ENCODE assay signal across 21 cellular contexts in genomic region chr1:227654858-227655752, GRCh38.
A peak's percentile ranks its signal among the peaks of the same experiment; 100 is the strongest.
DNase-seq lines count a peak whose midpoint lies in the region; ATAC-seq, FAIRE-seq and TF ChIP-seq lines count a peak whose summit lies in the region.
"Had no signal": no experiment of that assay in that cellular context is flagged by ENCODE, and none has a peak within 500 bp of the region (broad histone marks: within the 10 kb centered on the region; RNA-seq: fewer than 3 reads in every experiment).

No MANE protein-coding gene starts in this region.

- H4K20me1 ChIP-seq in OCI-LY7 (ENCODE audit: insufficient read depth, low read length) (no peaks in the 10 kb centered on the region), endothelial cell of umbilical vein (replicated peaks; ENCODE audit: control insufficient read depth, extremely low read depth, insufficient read depth, low read length) (no peaks in the 10 kb centered on the region)

- H3K79me2 ChIP-seq in OCI-LY7 (ENCODE audit: insufficient read depth, low read depth, low read length) = no peaks in the 10 kb centered on the region
- no peaks in the 10 kb centered on the region for H3K79me2 ChIP-seq in endothelial cell of umbilical vein (ENCODE audit: control insufficient read depth, insufficient read depth, low read length)

- peaks cover 93% of the 10 kb centered on the region for H3K9me3 ChIP-seq in OCI-LY7 (ENCODE audit: low read length)
- peaks cover 34% of the 10 kb centered on the region for H3K9me3 ChIP-seq in endothelial cell of umbilical vein (replicated peaks; ENCODE audit: control insufficient read depth, insufficient read depth, low read length)

- no peaks in the 10 kb centered on the region for H3K9me1 ChIP-seq in endothelial cell of umbilical vein (replicated peaks; ENCODE audit: control insufficient read depth, extremely low read depth, insufficient read depth, low read length)

- H3K27me3 ChIP-seq in endothelial cell of umbilical vein (ENCODE audit: control insufficient read depth in 2 of 2, insufficient read depth in 2 of 2, low read length in 2 of 2) = no peaks in the 10 kb centered on the region
- H3K27me3 ChIP-seq: heart right ventricle had no signal

- no peak for FAIRE-seq in endothelial cell of umbilical vein (lab: Jason Lieb, UNC)
- FAIRE-seq: bronchial epithelial cell, HTR-8/SVneo, keratinocyte had no signal

- no peaks in the 10 kb centered on the region for H3K9me2 ChIP-seq in OCI-LY7 (ENCODE audit: insufficient read depth, low read length)

- H2AFZ ChIP-seq in OCI-LY7 (ENCODE audit: low read length) (no peak overlapping the region), endothelial cell of umbilical vein (ENCODE audit: low read depth, low read length) (no peak overlapping the region)

- no peak for TF ChIP-seq POLR2A in endothelial cell of umbilical vein (IDR thresholded peaks at IDR 0.05; ENCODE audit: low read depth, low read length)

- DNase-seq in NCI-H82 (lab: John Stamatoyannopoulos, UW) (peak; percentile 12), NCI-H82 treated with DMSO at 0.1 percent for 48 hours (lab: John Stamatoyannopoulos, UW; ENCODE audit: unreplicated experiment) (no peak), OCI-LY7 (ENCODE audit: low spot score) (peak; percentile 10), endothelial cell of umbilical vein (ENCODE audit: low read depth, low spot score) (peak; percentile 2), LoVo (ENCODE audit: low spot score) (no peak), osteocyte (ENCODE audit: extremely low spot score, unreplicated experiment) (no peak), SKM-1 (lab: John Stamatoyannopoulos, UW; ENCODE audit: unreplicated experiment) (no peak)
- no peak for DNase-seq in stimulated activated naive B cell treated with anti-CD40 and anti-IgM and Interleukin-4, amounts not matched to agents 10 μg/mL and 1 μg/mL and 100 μg/mL, for 72 hours
- DNase-seq: activated CD4-positive, alpha-beta memory T cell treated with anti-CD3 and anti-CD28 coated beads for 36 hours; activated naive CD8-positive, alpha-beta T cell treated with anti-CD3 and anti-CD28 coated beads, Interleukin-2, amount 10 ng/mL, durations not matched to agents 7 days and 5 days; activated T-cell treated with anti-CD3 and anti-CD28 coated beads, Interleukin-2, amount 50 U/mL, for 48 hours; effector CD4-positive, alpha-beta T cell; heart right ventricle; HFFc6; NCI-H2171 treated with DMSO at 0.1 percent for 48 hours; NCI-H774; RPMI8226; stimulated activated naive CD8-positive, alpha-beta T cell treated with anti-CD3 and anti-CD28 coated beads, Interleukin-15, amount 100 ng/mL, for 72 hours had no signal

- H3K4me3 ChIP-seq in OCI-LY7 (ENCODE audit: low read depth, low read length, poor library complexity, severe bottlenecking) (no peak overlapping the region), endothelial cell of umbilical vein (replicated peaks in 1 of 3; ENCODE audit: insufficient read depth in 1 of 3, low read depth in 1 of 3, low read length in 3 of 3) (no peak overlapping the region)
- H3K4me3 ChIP-seq: heart right ventricle had no signal

- H3K27me3 Mint-ChIP-seq in stimulated activated naive B cell treated with anti-CD40 and anti-IgM and Interleukin-4, amounts not matched to agents 10 μg/mL and 1 μg/mL and 100 μg/mL, for 72 hours = no peaks in the 10 kb centered on the region
- H3K27me3 Mint-ChIP-seq in osteocyte (ENCODE audit: unreplicated experiment) = no peaks in the 10 kb centered on the region
- H3K27me3 Mint-ChIP-seq: activated CD4-positive, alpha-beta memory T cell treated with anti-CD3 and anti-CD28 coated beads for 36 hours; activated naive CD8-positive, alpha-beta T cell treated with anti-CD3 and anti-CD28 coated beads, Interleukin-2, amount 10 ng/mL, durations not matched to agents 7 days and 5 days; stimulated activated naive CD8-positive, alpha-beta T cell treated with anti-CD3 and anti-CD28 coated beads, Interleukin-15, amount 100 ng/mL, for 72 hours had no signal

- H3K36me3 Mint-ChIP-seq in stimulated activated naive B cell treated with anti-CD40 and anti-IgM and Interleukin-4, amounts not matched to agents 10 μg/mL and 1 μg/mL and 100 μg/mL, for 72 hours = peaks cover 49 to 68% of the 10 kb centered on the region in 2 donors
- H3K36me3 Mint-ChIP-seq in osteocyte (ENCODE audit: unreplicated experiment) = peaks cover 68% of the 10 kb centered on the region

- H3K4me1 Mint-ChIP-seq in stimulated activated naive B cell treated with anti-CD40 and anti-IgM and Interleukin-4, amounts not matched to agents 10 μg/mL and 1 μg/mL and 100 μg/mL, for 72 hours = no peaks in the 10 kb centered on the region
- no peaks in the 10 kb centered on the region for H3K4me1 Mint-ChIP-seq in osteocyte (ENCODE audit: unreplicated experiment)
- H3K4me1 Mint-ChIP-seq: activated naive CD8-positive, alpha-beta T cell treated with anti-CD3 and anti-CD28 coated beads, Interleukin-2, amount 10 ng/mL, durations not matched to agents 7 days and 5 days; stimulated activated naive CD8-positive, alpha-beta T cell treated with anti-CD3 and anti-CD28 coated beads, Interleukin-15, amount 100 ng/mL, for 72 hours had no signal

- POLR2A ChIA-PET in OCI-LY7 (lab: Charles Lee) = no interaction called here
- POLR2A ChIA-PET in endothelial cell of umbilical vein (lab: Charles Lee) = no interaction called here

- TF ChIP-seq CTCF in OCI-LY7 (conservative IDR thresholded peaks at IDR 0.05; ENCODE audit: low read length) (no peak), endothelial cell of umbilical vein (IDR thresholded peaks at IDR 0.05; ENCODE audit: extremely low read depth in 1 of 2, insufficient read depth in 1 of 2, low read depth in 1 of 2, low read length in 2 of 2) (no peak), osteocyte (IDR thresholded peaks at IDR 0.05) (no peak)

- intact Hi-C loops in OCI-LY7 (cut with micrococcal nuclease; ENCODE audit: unreplicated experiment) (no loop called here), endothelial cell of umbilical vein (cut with micrococcal nuclease) (no loop called here)

- H3K27ac Mint-ChIP-seq in stimulated activated naive B cell treated with anti-CD40 and anti-IgM and Interleukin-4, amounts not matched to agents 10 μg/mL and 1 μg/mL and 100 μg/mL, for 72 hours = peak overlapping the region; percentile 71
- H3K27ac Mint-ChIP-seq in osteocyte (ENCODE audit: unreplicated experiment) = no peak overlapping the region
- H3K27ac Mint-ChIP-seq: activated CD4-positive, alpha-beta memory T cell treated with anti-CD3 and anti-CD28 coated beads for 36 hours; activated naive CD8-positive, alpha-beta T cell treated with anti-CD3 and anti-CD28 coated beads, Interleukin-2, amount 10 ng/mL, durations not matched to agents 7 days and 5 days; HFFc6; stimulated activated naive CD8-positive, alpha-beta T cell treated with anti-CD3 and anti-CD28 coated beads, Interleukin-15, amount 100 ng/mL, for 72 hours had no signal

- ATAC-seq in stimulated activated naive B cell treated with anti-CD40 and anti-IgM and Interleukin-4, amounts not matched to agents 10 μg/mL and 1 μg/mL and 100 μg/mL, for 72 hours (replicated peaks) = no peak
- ATAC-seq: heart right ventricle; stimulated activated naive CD8-positive, alpha-beta T cell treated with anti-CD3 and anti-CD28 coated beads, Interleukin-15, amount 100 ng/mL, for 72 hours had no signal

- H3K4me1 ChIP-seq in OCI-LY7 (ENCODE audit: insufficient read depth, low read length, poor library complexity, severe bottlenecking) (no peaks in the 10 kb centered on the region), endothelial cell of umbilical vein (ENCODE audit: control insufficient read depth, extremely low read depth, insufficient read depth, low read length) (no peaks in the 10 kb centered on the region)
- H3K4me1 ChIP-seq: heart right ventricle had no signal

- CTCF ChIA-PET in OCI-LY7 (lab: Charles Lee; ENCODE audit: unreplicated experiment) (no interaction called here), endothelial cell of umbilical vein (lab: Charles Lee) (no interaction called here)

- no peak overlapping the region for H3K4me2 ChIP-seq in OCI-LY7 (ENCODE audit: low read length)
- H3K4me2 ChIP-seq in endothelial cell of umbilical vein (ENCODE audit: insufficient read depth, low read length) = no peak overlapping the region

- no peak overlapping the region for H3K27ac ChIP-seq in OCI-LY7 (ENCODE audit: low read depth, low read length, poor library complexity, severe bottlenecking)
- no peak overlapping the region for H3K27ac ChIP-seq in endothelial cell of umbilical vein (ENCODE audit: insufficient read depth, low read depth, low read length)
- H3K27ac ChIP-seq: heart right ventricle had no signal

- H3K36me3 ChIP-seq in OCI-LY7 (ENCODE audit: insufficient read depth, low read length) (peaks cover 63% of the 10 kb centered on the region), endothelial cell of umbilical vein (ENCODE audit: control insufficient read depth in 2 of 2, extremely low read depth in 1 of 2, insufficient read depth in 2 of 2, low read length in 2 of 2) (peaks cover 2 to 4% of the 10 kb centered on the region in 2 experiments)

- H3K9ac ChIP-seq in endothelial cell of umbilical vein (replicated peaks; ENCODE audit: extremely low read depth, insufficient read depth, low read length) = no peak overlapping the region

- BruUV-seq in OCI-LY7 (replicated peaks; lab: Mats Ljungman, UMichigan) (no TSS peak), endothelial cell of umbilical vein (replicated peaks; lab: Mats Ljungman, UMichigan) (no TSS peak)

- peaks cover 26 to 29% of the 10 kb centered on the region in 2 donors for H3K9me3 Mint-ChIP-seq in stimulated activated naive B cell treated with anti-CD40 and anti-IgM and Interleukin-4, amounts not matched to agents 10 μg/mL and 1 μg/mL and 100 μg/mL, for 72 hours
- peaks cover 54% of the 10 kb centered on the region for H3K9me3 Mint-ChIP-seq in osteocyte (ENCODE audit: unreplicated experiment)

- no peak overlapping the region for H3K4me3 Mint-ChIP-seq in stimulated activated naive B cell treated with anti-CD40 and anti-IgM and Interleukin-4, amounts not matched to agents 10 μg/mL and 1 μg/mL and 100 μg/mL, for 72 hours
- H3K4me3 Mint-ChIP-seq in osteocyte (ENCODE audit: unreplicated experiment) = no peak overlapping the region
- H3K4me3 Mint-ChIP-seq: activated CD4-positive, alpha-beta memory T cell treated with anti-CD3 and anti-CD28 coated beads for 36 hours; activated naive CD8-positive, alpha-beta T cell treated with anti-CD3 and anti-CD28 coated beads, Interleukin-2, amount 10 ng/mL, durations not matched to agents 7 days and 5 days; HFFc6; stimulated activated naive CD8-positive, alpha-beta T cell treated with anti-CD3 and anti-CD28 coated beads, Interleukin-15, amount 100 ng/mL, for 72 hours had no signal

- dilution Hi-C loops in endothelial cell of umbilical vein (cut with MboI; ENCODE audit: extremely low pct_ligation_motif_present, low sequenced_read_pairs) = no loop called here

TF ChIP-seq in endothelial cell of umbilical vein, 7 proteins besides CTCF, POLR2A, EP300 and RAD21 (continues in another document):
- TF ChIP-seq EZH2 (IDR thresholded peaks at IDR 0.05; ENCODE audit: borderline replicate concordance, low read depth, low read length, severe bottlenecking) = no peak
- TF ChIP-seq, protein P1, sequence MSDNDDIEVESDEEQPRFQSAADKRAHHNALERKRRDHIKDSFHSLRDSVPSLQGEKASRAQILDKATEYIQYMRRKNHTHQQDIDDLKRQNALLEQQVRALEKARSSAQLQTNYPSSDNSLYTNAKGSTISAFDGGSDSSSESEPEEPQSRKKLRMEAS (IDR thresholded peaks at IDR 0.05; ENCODE audit: insufficient read depth, insufficient read length) = no peak
- TF ChIP-seq FOS (IDR thresholded peaks at IDR 0.05; ENCODE audit: borderline replicate concordance, insufficient read depth, low read length) = no peak

Comparison
In these comparisons a context has a peak if more than half of its experiments do, and no peak if none do; other contexts are left out.
1. DNase-seq: peak in NCI-H82 (single experiment), OCI-LY7 (single experiment) and endothelial cell of umbilical vein (single experiment); none in NCI-H82 treated with DMSO at 0.1 percent for 48 hours (single experiment), stimulated activated naive B cell treated with anti-CD40 and anti-IgM and Interleukin-4, amounts not matched to agents 10 μg/mL and 1 μg/mL and 100 μg/mL, for 72 hours (single experiment), LoVo (single experiment), osteocyte (single experiment) and SKM-1 (single experiment).